Comparison of ENCODE assay signal across 16 cellular contexts in the genomic region with DNA sequence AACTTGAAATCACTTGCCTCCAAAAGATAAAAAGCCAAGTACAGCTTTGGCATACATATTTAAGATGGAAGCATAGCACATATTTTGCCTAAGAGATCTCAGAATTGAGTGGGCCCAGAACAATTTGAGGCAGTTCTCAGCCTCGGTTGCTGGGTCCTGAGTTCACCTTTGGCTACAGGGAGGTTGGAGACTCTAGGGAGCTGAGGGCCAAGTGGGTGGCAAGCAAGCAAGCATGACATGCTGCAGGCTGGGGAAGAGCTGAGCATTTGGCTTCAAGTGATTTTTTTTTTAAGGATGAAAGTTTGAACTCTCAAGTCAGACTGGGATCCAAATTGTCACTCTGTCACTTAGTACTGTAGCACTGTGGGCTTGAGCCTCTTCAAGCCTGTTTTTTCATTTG.
DNase-seq lines count a peak whose midpoint lies in the region; TF ChIP-seq lines count a peak whose summit lies in the region.
"Had no signal": no experiment of that assay in that cellular context is flagged by ENCODE, and none has a peak within 500 bp of the region (broad histone marks: within the 10 kb centered on the region; RNA-seq: fewer than 3 reads in every experiment).

No MANE protein-coding gene starts in this region.

- DNase-seq in SK-N-MC (ENCODE audit: low read depth, low spot score) (no peak), head of caudate nucleus (peak in 24 of 42 donors; percentile 6 to 76 (median 38)), putamen (ENCODE audit: low spot score) (peak; percentile 48), type B pancreatic cell (ENCODE audit: extremely low spot score, unreplicated experiment) (no peak), A172 (ENCODE audit: low spot score) (no peak), DMS153 treated with DMSO at 0.1 percent for 48 hours (lab: John Stamatoyannopoulos, UW; ENCODE audit: unreplicated experiment) (no peak), LoVo (ENCODE audit: low spot score) (no peak)
- DNase-seq: C1 segment of cervical spinal cord; Calu3; CD4-positive, alpha-beta memory T cell; COR-L47; H9 had no signal

- intact Hi-C loops in head of caudate nucleus (cut with DNase I), result no loop called here

- H3K9me3 ChIP-seq in SK-N-MC (ENCODE audit: low read depth, low read length), result no peaks in the 10 kb centered on the region
- H3K9me3 ChIP-seq: A549 had no signal

- H3K4me1 Mint-ChIP-seq in type B pancreatic cell (ENCODE audit: unreplicated experiment), result peaks cover 13% of the 10 kb centered on the region

- no peaks in the 10 kb centered on the region for H3K36me3 ChIP-seq in SK-N-MC (ENCODE audit: insufficient read depth, low read length)

- peak overlapping the region; percentile 84; the same call in 1 of the 2 replicates for H3K27ac ChIP-seq in SK-N-MC
- H3K27ac ChIP-seq: 22Rv1, A549 had no signal

- H3K4me3 ChIP-seq in SK-N-MC, result no peak overlapping the region
- H3K4me3 ChIP-seq: A549, GM12878, GM23338 had no signal

- TF ChIP-seq CTCF in type B pancreatic cell (conservative IDR thresholded peaks at IDR 0.05), result no peak

- no peak overlapping the region for H3K4me3 Mint-ChIP-seq in type B pancreatic cell
- H3K4me3 Mint-ChIP-seq: CD4-positive, alpha-beta memory T cell; GM23338; H9 had no signal

- no peaks in the 10 kb centered on the region for H3K27me3 Mint-ChIP-seq in type B pancreatic cell
- H3K27me3 Mint-ChIP-seq: CD4-positive, alpha-beta memory T cell had no signal

- peaks cover 22% of the 10 kb centered on the region for H3K36me3 Mint-ChIP-seq in type B pancreatic cell

- no peak overlapping the region for H3K9ac ChIP-seq in SK-N-MC (ENCODE audit: insufficient read length)

- H3K27ac Mint-ChIP-seq in type B pancreatic cell, result peak overlapping the region; percentile 63
- H3K27ac Mint-ChIP-seq: GM23338 had no signal

- no peaks in the 10 kb centered on the region for H3K9me3 Mint-ChIP-seq in type B pancreatic cell
- H3K9me3 Mint-ChIP-seq: GM23338, H9 had no signal

Comparison
In these comparisons a context has a peak if more than half of its experiments do, and no peak if none do; other contexts are left out.
1. DNase-seq: peak in head of caudate nucleus (24 of 42) and putamen (single experiment); none in SK-N-MC (single experiment), type B pancreatic cell (single experiment), A172 (single experiment), DMS153 treated with DMSO at 0.1 percent for 48 hours (single experiment) and LoVo (single experiment).